Comparison of ENCODE assay signal across 1 cellular context in the genomic region with DNA sequence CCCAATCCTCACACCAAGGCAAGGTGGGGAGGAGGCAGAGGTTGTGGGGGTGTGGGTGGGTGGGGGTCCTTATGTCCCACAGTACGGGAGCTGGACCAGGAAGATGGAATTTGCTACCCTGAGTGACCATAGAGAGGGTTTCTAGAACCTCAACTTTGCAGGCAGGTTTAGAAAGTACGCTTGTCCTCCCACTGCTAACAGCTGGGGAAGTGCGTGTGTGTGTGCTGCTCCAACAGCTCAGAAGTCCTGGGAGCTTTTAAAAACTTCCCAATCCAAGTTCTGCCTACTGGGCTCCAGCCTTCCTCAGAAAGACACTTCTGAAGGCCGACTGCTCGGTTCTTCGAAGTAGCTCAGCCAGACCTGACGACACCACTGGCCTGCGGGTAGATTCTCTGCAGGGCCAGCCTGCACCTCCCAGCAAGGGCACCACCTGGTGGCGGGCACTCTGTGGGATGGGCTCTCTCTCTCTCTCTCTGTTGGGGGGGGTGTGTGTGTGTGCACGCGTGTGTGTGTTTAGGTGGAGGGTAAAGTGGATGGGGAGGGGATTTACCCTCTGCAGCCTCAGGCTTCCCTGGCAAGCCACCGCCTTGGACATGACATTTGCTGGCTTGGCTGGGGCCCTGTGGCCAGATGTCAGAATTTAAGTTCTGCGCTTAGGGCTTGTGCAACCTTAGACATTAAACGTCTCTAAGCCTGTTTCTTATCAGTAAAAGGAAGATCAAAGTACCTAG.
TF ChIP-seq lines count a peak whose summit lies in the region.

No MANE protein-coding gene starts in this region.

TF ChIP-seq in HepG2, 621 proteins besides CTCF, POLR2A, EP300 and RAD21 (continued from another document and continues in another):
- TF ChIP-seq, protein P1, sequence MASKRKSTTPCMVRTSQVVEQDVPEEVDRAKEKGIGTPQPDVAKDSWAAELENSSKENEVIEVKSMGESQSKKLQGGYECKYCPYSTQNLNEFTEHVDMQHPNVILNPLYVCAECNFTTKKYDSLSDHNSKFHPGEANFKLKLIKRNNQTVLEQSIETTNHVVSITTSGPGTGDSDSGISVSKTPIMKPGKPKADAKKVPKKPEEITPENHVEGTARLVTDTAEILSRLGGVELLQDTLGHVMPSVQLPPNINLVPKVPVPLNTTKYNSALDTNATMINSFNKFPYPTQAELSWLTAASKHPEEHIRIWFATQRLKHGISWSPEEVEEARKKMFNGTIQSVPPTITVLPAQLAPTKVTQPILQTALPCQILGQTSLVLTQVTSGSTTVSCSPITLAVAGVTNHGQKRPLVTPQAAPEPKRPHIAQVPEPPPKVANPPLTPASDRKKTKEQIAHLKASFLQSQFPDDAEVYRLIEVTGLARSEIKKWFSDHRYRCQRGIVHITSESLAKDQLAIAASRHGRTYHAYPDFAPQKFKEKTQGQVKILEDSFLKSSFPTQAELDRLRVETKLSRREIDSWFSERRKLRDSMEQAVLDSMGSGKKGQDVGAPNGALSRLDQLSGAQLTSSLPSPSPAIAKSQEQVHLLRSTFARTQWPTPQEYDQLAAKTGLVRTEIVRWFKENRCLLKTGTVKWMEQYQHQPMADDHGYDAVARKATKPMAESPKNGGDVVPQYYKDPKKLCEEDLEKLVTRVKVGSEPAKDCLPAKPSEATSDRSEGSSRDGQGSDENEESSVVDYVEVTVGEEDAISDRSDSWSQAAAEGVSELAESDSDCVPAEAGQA (IDR thresholded peaks at IDR 0.05; ENCODE audit: low read depth), result no peak
- TF ChIP-seq, protein P1 (CRISPR knock-in tag; IDR thresholded peaks at IDR 0.05; ENCODE audit: borderline replicate concordance), result no peak
- TF ChIP-seq EED (CRISPR knock-in tag; IDR thresholded peaks at IDR 0.05), result no peak
- TF ChIP-seq ZNF790 (CRISPR knock-in tag; IDR thresholded peaks at IDR 0.05; ENCODE audit: borderline replicate concordance), result no peak
- TF ChIP-seq REXO4 (CRISPR knock-in tag; IDR thresholded peaks at IDR 0.05; ENCODE audit: borderline replicate concordance), result no peak
- TF ChIP-seq ZNF512 (CRISPR knock-in tag; IDR thresholded peaks at IDR 0.05), result no peak
- peak; percentile 35 for TF ChIP-seq TEAD3 (CRISPR knock-in tag; optimal IDR thresholded peaks at IDR 0.05; ENCODE audit: borderline replicate concordance)
- TF ChIP-seq RFX3 (CRISPR knock-in tag; IDR thresholded peaks at IDR 0.05), result no peak
- TF ChIP-seq, protein P2, sequence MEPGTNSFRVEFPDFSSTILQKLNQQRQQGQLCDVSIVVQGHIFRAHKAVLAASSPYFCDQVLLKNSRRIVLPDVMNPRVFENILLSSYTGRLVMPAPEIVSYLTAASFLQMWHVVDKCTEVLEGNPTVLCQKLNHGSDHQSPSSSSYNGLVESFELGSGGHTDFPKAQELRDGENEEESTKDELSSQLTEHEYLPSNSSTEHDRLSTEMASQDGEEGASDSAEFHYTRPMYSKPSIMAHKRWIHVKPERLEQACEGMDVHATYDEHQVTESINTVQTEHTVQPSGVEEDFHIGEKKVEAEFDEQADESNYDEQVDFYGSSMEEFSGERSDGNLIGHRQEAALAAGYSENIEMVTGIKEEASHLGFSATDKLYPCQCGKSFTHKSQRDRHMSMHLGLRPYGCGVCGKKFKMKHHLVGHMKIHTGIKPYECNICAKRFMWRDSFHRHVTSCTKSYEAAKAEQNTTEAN (CRISPR knock-in tag; conservative IDR thresholded peaks at IDR 0.05), result no peak
- TF ChIP-seq PATZ1 (CRISPR knock-in tag; IDR thresholded peaks at IDR 0.05), result peak; percentile 39; the same call in 1 of the 2 replicates
- no peak for TF ChIP-seq ZC3H13 (CRISPR knock-in tag; IDR thresholded peaks at IDR 0.05)
- TF ChIP-seq HDAC1 (CRISPR knock-in tag; IDR thresholded peaks at IDR 0.05), result no peak
- TF ChIP-seq ZNF260 (CRISPR knock-in tag; IDR thresholded peaks at IDR 0.05; ENCODE audit: borderline replicate concordance, low read depth), result no peak
- TF ChIP-seq YEATS2 (CRISPR knock-in tag; IDR thresholded peaks at IDR 0.05; ENCODE audit: borderline replicate concordance), result no peak
- TF ChIP-seq XRCC5 (optimal IDR thresholded peaks at IDR 0.05; ENCODE audit: low read length), result peak; percentile 74
- TF ChIP-seq, protein P3, sequence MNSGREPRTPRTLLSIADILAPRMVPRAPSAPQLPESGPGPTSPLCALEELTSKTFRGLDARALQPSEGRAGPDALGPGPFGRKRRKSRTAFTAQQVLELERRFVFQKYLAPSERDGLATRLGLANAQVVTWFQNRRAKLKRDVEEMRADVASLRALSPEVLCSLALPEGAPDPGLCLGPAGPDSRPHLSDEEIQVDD (CRISPR knock-in tag; IDR thresholded peaks at IDR 0.05; ENCODE audit: borderline replicate concordance), result no peak
- no peak for TF ChIP-seq MTF2 (CRISPR knock-in tag; IDR thresholded peaks at IDR 0.05; ENCODE audit: borderline replicate concordance)
- no peak for TF ChIP-seq KDM1A (CRISPR knock-in tag; IDR thresholded peaks at IDR 0.05)
- TF ChIP-seq, protein P4, sequence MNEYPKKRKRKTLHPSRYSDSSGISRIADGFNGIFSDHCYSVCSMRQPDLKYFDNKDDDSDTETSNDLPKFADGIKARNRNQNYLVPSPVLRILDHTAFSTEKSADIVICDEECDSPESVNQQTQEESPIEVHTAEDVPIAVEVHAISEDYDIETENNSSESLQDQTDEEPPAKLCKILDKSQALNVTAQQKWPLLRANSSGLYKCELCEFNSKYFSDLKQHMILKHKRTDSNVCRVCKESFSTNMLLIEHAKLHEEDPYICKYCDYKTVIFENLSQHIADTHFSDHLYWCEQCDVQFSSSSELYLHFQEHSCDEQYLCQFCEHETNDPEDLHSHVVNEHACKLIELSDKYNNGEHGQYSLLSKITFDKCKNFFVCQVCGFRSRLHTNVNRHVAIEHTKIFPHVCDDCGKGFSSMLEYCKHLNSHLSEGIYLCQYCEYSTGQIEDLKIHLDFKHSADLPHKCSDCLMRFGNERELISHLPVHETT (CRISPR knock-in tag; conservative IDR thresholded peaks at IDR 0.05), result no peak
- TF ChIP-seq, protein P5, sequence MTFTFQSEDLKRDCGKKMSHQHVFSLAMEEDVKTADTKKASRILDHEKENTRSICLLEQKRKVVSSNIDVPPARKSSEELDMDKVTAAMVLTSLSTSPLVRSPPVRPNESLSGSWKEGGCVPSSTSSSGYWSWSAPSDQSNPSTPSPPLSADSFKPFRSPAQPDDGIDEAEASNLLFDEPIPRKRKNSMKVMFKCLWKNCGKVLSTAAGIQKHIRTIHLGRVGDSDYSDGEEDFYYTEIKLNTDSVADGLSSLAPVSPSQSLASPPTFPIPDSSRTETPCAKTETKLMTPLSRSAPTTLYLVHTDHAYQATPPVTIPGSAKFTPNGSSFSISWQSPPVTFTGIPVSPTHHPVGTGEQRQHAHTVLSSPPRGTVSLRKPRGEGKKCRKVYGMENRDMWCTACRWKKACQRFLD (CRISPR knock-in tag; IDR thresholded peaks at IDR 0.05; ENCODE audit: borderline replicate concordance), result no peak
- no peak for TF ChIP-seq ZNF792 (CRISPR knock-in tag; IDR thresholded peaks at IDR 0.05)
- no peak for TF ChIP-seq ZNF747 (CRISPR knock-in tag; IDR thresholded peaks at IDR 0.05; ENCODE audit: borderline replicate concordance)
- no peak for TF ChIP-seq CREM (IDR thresholded peaks at IDR 0.05)
- no peak for TF ChIP-seq CREM (CRISPR knock-in tag; IDR thresholded peaks at IDR 0.05)
- no peak for TF ChIP-seq ZFP62 (CRISPR knock-in tag; IDR thresholded peaks at IDR 0.05)
- TF ChIP-seq MTA3 (CRISPR knock-in tag; IDR thresholded peaks at IDR 0.05), result no peak
- TF ChIP-seq ZNF883 (CRISPR knock-in tag; IDR thresholded peaks at IDR 0.05; ENCODE audit: not compliant biosample characterization), result peak; percentile 25
- peak; percentile 87 for TF ChIP-seq SMC3 (IDR thresholded peaks at IDR 0.05; ENCODE audit: low read length)
- no peak for TF ChIP-seq ZNF7 (CRISPR knock-in tag; IDR thresholded peaks at IDR 0.05)
- peak; percentile 24; the same call in 1 of the 2 replicates for TF ChIP-seq ZFX (CRISPR knock-in tag; IDR thresholded peaks at IDR 0.05; ENCODE audit: low read depth)
- no peak for TF ChIP-seq ZFAT (CRISPR knock-in tag; conservative IDR thresholded peaks at IDR 0.05)
- TF ChIP-seq E2F1 (CRISPR knock-in tag; IDR thresholded peaks at IDR 0.05), result no peak
- TF ChIP-seq, protein P6, sequence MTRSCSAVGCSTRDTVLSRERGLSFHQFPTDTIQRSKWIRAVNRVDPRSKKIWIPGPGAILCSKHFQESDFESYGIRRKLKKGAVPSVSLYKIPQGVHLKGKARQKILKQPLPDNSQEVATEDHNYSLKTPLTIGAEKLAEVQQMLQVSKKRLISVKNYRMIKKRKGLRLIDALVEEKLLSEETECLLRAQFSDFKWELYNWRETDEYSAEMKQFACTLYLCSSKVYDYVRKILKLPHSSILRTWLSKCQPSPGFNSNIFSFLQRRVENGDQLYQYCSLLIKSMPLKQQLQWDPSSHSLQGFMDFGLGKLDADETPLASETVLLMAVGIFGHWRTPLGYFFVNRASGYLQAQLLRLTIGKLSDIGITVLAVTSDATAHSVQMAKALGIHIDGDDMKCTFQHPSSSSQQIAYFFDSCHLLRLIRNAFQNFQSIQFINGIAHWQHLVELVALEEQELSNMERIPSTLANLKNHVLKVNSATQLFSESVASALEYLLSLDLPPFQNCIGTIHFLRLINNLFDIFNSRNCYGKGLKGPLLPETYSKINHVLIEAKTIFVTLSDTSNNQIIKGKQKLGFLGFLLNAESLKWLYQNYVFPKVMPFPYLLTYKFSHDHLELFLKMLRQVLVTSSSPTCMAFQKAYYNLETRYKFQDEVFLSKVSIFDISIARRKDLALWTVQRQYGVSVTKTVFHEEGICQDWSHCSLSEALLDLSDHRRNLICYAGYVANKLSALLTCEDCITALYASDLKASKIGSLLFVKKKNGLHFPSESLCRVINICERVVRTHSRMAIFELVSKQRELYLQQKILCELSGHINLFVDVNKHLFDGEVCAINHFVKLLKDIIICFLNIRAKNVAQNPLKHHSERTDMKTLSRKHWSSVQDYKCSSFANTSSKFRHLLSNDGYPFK (CRISPR knock-in tag; IDR thresholded peaks at IDR 0.05; ENCODE audit: borderline replicate concordance), result 0 out of 2 replicates have a peak, but pooled peaks have one; percentile 49
- TF ChIP-seq HOXD1 (CRISPR knock-in tag; IDR thresholded peaks at IDR 0.05), result no peak
- no peak for TF ChIP-seq PHF5A (CRISPR knock-in tag; IDR thresholded peaks at IDR 0.05; ENCODE audit: low read depth, unreplicated experiment)
- TF ChIP-seq ZNF746 (CRISPR knock-in tag; IDR thresholded peaks at IDR 0.05), result no peak
- no peak for TF ChIP-seq PAWR (CRISPR knock-in tag; IDR thresholded peaks at IDR 0.05; ENCODE audit: borderline replicate concordance)
